Comparison of ENCODE assay signal across 8 cellular contexts in genomic region chr3:102224171-102224570, GRCh38.
DNase-seq lines count a peak whose midpoint lies in the region; ATAC-seq lines count a peak whose summit lies in the region.

No MANE protein-coding gene starts in this region.

- DNase-seq in EH (ENCODE audit: low read depth) (peak; percentile 65), amniotic epithelial cell (ENCODE audit: low read depth) (peak; percentile 65), medulla oblongata (ENCODE audit: extremely low spot score) (peak; percentile 13), H4 (ENCODE audit: low spot score) (no peak), ureter (ENCODE audit: low spot score) (no peak)

- ATAC-seq in HG02798 (IDR thresholded peaks at IDR 0.05; ENCODE audit: poor library complexity, unreplicated experiment) (peak; percentile 37), HG03469 (IDR thresholded peaks at IDR 0.05; ENCODE audit: unreplicated experiment) (no peak), GM19324 (IDR thresholded peaks at IDR 0.05; ENCODE audit: low FRiP score, unreplicated experiment) (no peak)

Comparison
In these comparisons a context has a peak if more than half of its experiments do, and no peak if none do; other contexts are left out.
1. DNase-seq: peak in EH (single experiment), amniotic epithelial cell (single experiment) and medulla oblongata (single experiment); none in H4 (single experiment) and ureter (single experiment).